ENCODE assay signal across 8 cellular contexts in the genomic region with DNA sequence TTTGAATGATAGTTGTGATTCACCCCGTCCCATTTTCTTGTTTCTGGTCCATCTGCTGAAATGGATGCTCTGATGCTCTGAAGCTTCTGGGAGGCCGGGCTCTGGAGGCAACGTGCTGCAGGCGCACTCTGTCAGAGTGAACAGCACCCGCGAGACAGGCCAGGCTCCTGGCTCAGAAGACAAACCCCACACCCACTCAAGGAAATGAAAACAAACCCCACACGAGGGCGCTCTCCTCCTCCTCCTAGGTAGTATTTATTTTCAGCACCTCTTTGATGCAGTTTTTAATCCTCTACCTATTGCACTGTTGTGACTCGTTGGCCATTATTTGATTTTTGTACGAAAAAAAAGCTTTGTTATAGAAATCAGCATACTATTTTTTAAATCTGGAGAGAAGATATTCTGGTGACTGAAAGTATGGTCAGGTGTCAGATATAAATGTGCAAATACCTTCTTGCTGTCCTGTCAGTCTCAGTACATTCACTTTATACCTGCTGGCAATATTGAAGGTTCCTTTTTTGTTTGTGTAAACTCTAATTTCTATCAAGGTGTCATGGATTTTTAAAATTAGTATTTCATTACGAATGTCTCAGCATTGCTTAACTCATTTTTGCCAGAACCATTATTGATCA. TPM values are rescaled to one million over a fixed set of nuclear protein-coding genes. Genes with fewer than 3 reads are reported as not detected.
DNase-seq lines count a peak whose midpoint lies in the region; ATAC-seq, FAIRE-seq and TF ChIP-seq lines count a peak whose summit lies in the region.

No MANE protein-coding gene starts in this region.

- H3K4me1 ChIP-seq in RWPE2 (ENCODE audit: insufficient read depth, poor library complexity, severe bottlenecking) (no peaks in the 10 kb centered on the region), heart left ventricle (peaks cover 0 to 6% (median 0%) of the 10 kb centered on the region in 12 donors), smooth muscle cell (ENCODE audit: low read depth) (no peaks in the 10 kb centered on the region)

- H4K20me1 ChIP-seq in smooth muscle cell (ENCODE audit: low read depth) = no peaks in the 10 kb centered on the region

- TF ChIP-seq POLR2A in H54 (IDR thresholded peaks at IDR 0.05; ENCODE audit: low read depth, low read length) (no peak), heart left ventricle (IDR thresholded peaks at IDR 0.05) (no peak), GM12892 (IDR thresholded peaks at IDR 0.05; ENCODE audit: low read depth, low read length) (no peak)

- peak; percentile 30 for FAIRE-seq in H54 (lab: Jason Lieb, UNC)
- no peak for FAIRE-seq in GM12892 (lab: Jason Lieb, UNC)

- no peaks in the 10 kb centered on the region for H3K9me3 ChIP-seq in RWPE2 (ENCODE audit: severe bottlenecking)
- H3K9me3 ChIP-seq in heart left ventricle = peaks cover 0 to 6% (median 0%) of the 10 kb centered on the region in 12 donors
- no peaks in the 10 kb centered on the region for H3K9me3 ChIP-seq in smooth muscle cell (replicated peaks; ENCODE audit: low read depth)

- TF ChIP-seq CTCF in RWPE2 (IDR thresholded peaks at IDR 0.05; ENCODE audit: poor library complexity, severe bottlenecking) (peak; percentile 51), heart left ventricle (IDR thresholded peaks at IDR 0.05) (peak; percentile 23 to 63 (median 48)), smooth muscle cell (IDR thresholded peaks at IDR 0.05; ENCODE audit: borderline replicate concordance, insufficient read depth, poor library complexity, severe bottlenecking) (peak; percentile 46)

- H2AFZ ChIP-seq in smooth muscle cell (ENCODE audit: low read depth) = no peak overlapping the region

- H3K27me3 ChIP-seq in RWPE2 (ENCODE audit: insufficient read depth, poor library complexity, severe bottlenecking) = no peaks in the 10 kb centered on the region
- H3K27me3 ChIP-seq in heart left ventricle = no peaks in the 10 kb centered on the region
- H3K27me3 ChIP-seq in smooth muscle cell (ENCODE audit: low read depth) = no peaks in the 10 kb centered on the region

- H3K4me3 ChIP-seq in RWPE2 (ENCODE audit: severe bottlenecking) = no peak overlapping the region
- H3K4me3 ChIP-seq in heart left ventricle = no peak overlapping the region
- H3K4me3 ChIP-seq in smooth muscle cell = no peak overlapping the region

- intact Hi-C loops in heart left ventricle (cut with DNase I) = loop anchor here in 3 of 10 donors (5.0 to 10.0 kb wide), 2 partner anchors 135 to 137 kb away; partner anchors contain the start of gene PDCL3 (in 3 of the 3)

- no peak overlapping the region for H3K9ac ChIP-seq in smooth muscle cell (ENCODE audit: low read depth)

- H3K79me2 ChIP-seq in smooth muscle cell (ENCODE audit: low read depth) = no peaks in the 10 kb centered on the region

- no peak overlapping the region for H3K27ac ChIP-seq in RWPE2 (ENCODE audit: poor library complexity, severe bottlenecking)
- no peak overlapping the region for H3K27ac ChIP-seq in heart left ventricle
- H3K27ac ChIP-seq in smooth muscle cell (ENCODE audit: low read depth) = no peak overlapping the region

- H3K36me3 ChIP-seq in RWPE2 (ENCODE audit: low read depth) (no peaks in the 10 kb centered on the region), heart left ventricle (no peaks in the 10 kb centered on the region), smooth muscle cell (ENCODE audit: low read depth) (no peaks in the 10 kb centered on the region)

- DNase-seq in Ammon's horn (ENCODE audit: low spot score) (peak; percentile 80), H54 (ENCODE audit: insufficient read length, low spot score) (peak; percentile 20), RWPE2 (ENCODE audit: low spot score) (no peak), heart left ventricle (peak in 4 of 5 donors; percentile 40 to 72 (median 48)), smooth muscle cell (lab: John Stamatoyannopoulos, UW; ENCODE audit: unreplicated experiment) (no peak), GM12892 (ENCODE audit: insufficient read length) (no peak)
- peak; percentile 67 for DNase-seq in activated naive CD4-positive, alpha-beta T cell treated with Interleukin-2 at 50 U/mL for 16 hours

- no peak overlapping the region for H3K4me2 ChIP-seq in smooth muscle cell

- H3F3A ChIP-seq in smooth muscle cell (ENCODE audit: low read depth) = no peaks in the 10 kb centered on the region

- ATAC-seq in RWPE2 (ENCODE audit: low read depth) = no peak
- ATAC-seq in heart left ventricle = peak in 3 of 4 donors; percentile 68 to 85 (median 84)
- no peak for ATAC-seq in GM19467 (IDR thresholded peaks at IDR 0.05; ENCODE audit: unreplicated experiment)

- WGBS in heart left ventricle, 4 donors = 35 to 42% (median 37%) methylated on average over 11 of the region's 11 CpGs
- 49% methylated on average over 11 of the region's 11 CpGs for WGBS in smooth muscle cell (ENCODE audit: low lambda C conversion rate)

RNA-seq across cellular contexts. Expression of gene CHST10, which starts 10.3 kb away (rescaled TPM):
- total RNA-seq in heart left ventricle = 10 to 100 TPM in 4 of 9 donors, 1 to 10 TPM in 5; 7.2 to 14.1 (median 9.8) TPM
- polyA plus RNA-seq in heart left ventricle = 1 to 10 TPM; 5.8 to 6.7 TPM
- total RNA-seq in smooth muscle cell = 9.5 and 11.2 TPM in 2 replicates
- polyA plus RNA-seq in smooth muscle cell = 5.4 and 8.9 TPM in 2 replicates
- 6.6 TPM for polyA plus RNA-seq in GM12892 (2012; ENCODE audit: missing spikeins)

RNA-seq across cellular contexts. Expression of gene NMS, which starts 42.5 kb away (rescaled TPM):
- not detected for total RNA-seq in heart left ventricle
- not detected for polyA plus RNA-seq in heart left ventricle
- not detected in 2 replicates for total RNA-seq in smooth muscle cell
- not detected in 2 replicates for polyA plus RNA-seq in smooth muscle cell
- polyA plus RNA-seq in GM12892 (2012; ENCODE audit: missing spikeins) = not detected

Comparison
In these comparisons a context has a peak if more than half of its experiments do, and no peak if none do; other contexts are left out.
1. DNase-seq: peak in Ammon's horn (single experiment), H54 (single experiment), activated naive CD4-positive, alpha-beta T cell treated with Interleukin-2 at 50 U/mL for 16 hours (single experiment) and heart left ventricle (4 of 5); none in RWPE2 (single experiment), smooth muscle cell (single experiment) and GM12892 (single experiment).
2. ATAC-seq: peak in heart left ventricle (3 of 4); none in RWPE2 (single experiment) and GM19467 (single experiment).
3. Peak in every context shown above with its lines, with median percentiles within 50 percentile points of each other: CTCF ChIP-seq.